ENCODE assay signal across 8 cellular contexts in the genomic region with DNA sequence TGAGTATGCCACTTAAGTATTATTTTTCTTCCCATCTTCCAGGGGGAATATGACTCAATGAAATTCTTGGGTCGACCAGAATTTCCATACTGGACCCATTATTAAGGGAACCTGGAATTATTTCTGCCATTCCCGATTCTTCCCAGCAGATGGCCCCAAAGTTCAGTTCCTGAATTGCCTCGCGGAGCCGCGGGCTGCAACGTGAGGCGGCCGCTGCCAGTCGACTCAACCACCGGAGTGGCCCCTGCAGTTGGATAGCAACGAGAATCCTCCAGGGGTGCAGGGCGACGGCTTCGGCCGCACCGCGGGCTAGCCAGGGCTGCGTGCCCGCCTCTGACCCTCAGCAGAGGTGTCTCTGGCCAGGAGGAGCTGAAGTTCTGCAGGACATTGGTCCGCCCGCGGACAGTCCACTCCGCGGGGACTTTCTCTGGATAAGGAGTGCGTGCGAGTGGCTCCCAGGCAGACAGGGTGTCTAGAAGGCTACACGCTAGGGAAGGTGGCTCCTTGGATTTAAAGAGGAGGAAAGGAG. TPM values are rescaled to one million over a fixed set of nuclear protein-coding genes. Genes with fewer than 3 reads are reported as not detected.
DNase-seq lines count a peak whose midpoint lies in the region; ATAC-seq, FAIRE-seq and TF ChIP-seq lines count a peak whose summit lies in the region.

No MANE protein-coding gene starts in this region.

- intact Hi-C loops in left ventricle myocardium superior (cut with micrococcal nuclease) (loop anchor here (5.0 to 10.0 kb wide), 2 partner anchors 32 to 210 kb away; no protein-coding TSS in a partner anchor), posterior cingulate gyrus (cut with DNase I) (loop anchor here (1.0 to 5.0 kb wide), 3 partner anchors 32 to 257 kb away; no protein-coding TSS in a partner anchor)

- peak overlapping the region; percentile 63 for H3K27ac Mint-ChIP-seq in T-helper 1 cell treated with Interleukin-12 subunit alpha and Interleukin-12 subunit beta and Interleukin-4 antibody, amounts not matched to agents 30 μg/mL and 1 μg/mL, for 36 hours

- H3K27ac ChIP-seq in A549, result peak overlapping the region in 1 of 2 experiments; percentile 77; a peak in 4 of 6 replicates
- no peak overlapping the region for H3K27ac ChIP-seq in upper lobe of left lung

- H3K9me3 ChIP-seq in A549, result no peaks in the 10 kb centered on the region; the same call in 2 of the 3 replicates
- H3K9me3 ChIP-seq in upper lobe of left lung, result no peaks in the 10 kb centered on the region

- H3K4me3 Mint-ChIP-seq in T-helper 1 cell treated with Interleukin-12 subunit alpha and Interleukin-12 subunit beta and Interleukin-4 antibody, amounts not matched to agents 30 μg/mL and 1 μg/mL, for 36 hours, result peak overlapping the region; percentile 89

- TF ChIP-seq EP300 in A549 (IDR thresholded peaks at IDR 0.05) (no peak), upper lobe of left lung (IDR thresholded peaks at IDR 0.05) (no peak)

- no peaks in the 10 kb centered on the region for H3K36me3 ChIP-seq in upper lobe of left lung

- peaks cover 0 to 6% (median 2%) of the 10 kb centered on the region in 4 donors for H3K27me3 ChIP-seq in upper lobe of left lung

- peak; percentile 75 to 83 for TF ChIP-seq RAD21 in A549 (conservative IDR thresholded peaks at IDR 0.05 in 1 of 2, IDR thresholded peaks at IDR 0.05 in 1 of 2)

- H3K4me1 Mint-ChIP-seq in T-helper 1 cell treated with Interleukin-12 subunit alpha and Interleukin-12 subunit beta and Interleukin-4 antibody, amounts not matched to agents 30 μg/mL and 1 μg/mL, for 36 hours (ENCODE audit: low read depth), result peaks cover 40% of the 10 kb centered on the region

- H3K4me3 ChIP-seq in A549, result peak overlapping the region; percentile 52
- peak overlapping the region; percentile 38 to 60 (median 52) for H3K4me3 ChIP-seq in upper lobe of left lung

- DNase-seq in A549 (ENCODE audit: low read depth in 1 of 2, low spot score in 1 of 2), result peak; percentile 61 to 75
- peak; percentile 83 for DNase-seq in NAMALWA (ENCODE audit: low spot score)
- peak; percentile 80 for DNase-seq in amniotic stem cell (lab: John Stamatoyannopoulos, UW)
- peak; percentile 83 for DNase-seq in left ventricle myocardium superior
- peak; percentile 57 to 95 (median 82) for DNase-seq in posterior cingulate gyrus
- DNase-seq in upper lobe of left lung, result peak; percentile 86 to 92

- TF ChIP-seq CTCF in A549 (IDR thresholded peaks at IDR 0.05) (peak; percentile 80), upper lobe of left lung (IDR thresholded peaks at IDR 0.05) (peak; percentile 72 to 88 (median 84))

- 4% methylated on average over 11 of the region's 28 CpGs for WGBS in A549 (ENCODE audit: missing lambda C conversion rate)
- 1 to 2% methylated on average over 24 to 28 of the region's 28 CpGs for WGBS in upper lobe of left lung, 2 donors

- POLR2A ChIA-PET in A549 (lab: Yijun Ruan, JAX), result no interaction called here

- H3K4me1 ChIP-seq in A549 (no peaks in the 10 kb centered on the region), upper lobe of left lung (peaks cover 3 to 11% (median 9%) of the 10 kb centered on the region in 4 donors)

- H3K36me3 Mint-ChIP-seq in T-helper 1 cell treated with Interleukin-12 subunit alpha and Interleukin-12 subunit beta and Interleukin-4 antibody, amounts not matched to agents 30 μg/mL and 1 μg/mL, for 36 hours (ENCODE audit: low read depth), result peaks cover 7% of the 10 kb centered on the region

- ATAC-seq in A549 (peak; percentile 96), GM18511 (IDR thresholded peaks at IDR 0.05; ENCODE audit: unreplicated experiment) (peak; percentile 19), left ventricle myocardium superior (peak; percentile 97), upper lobe of left lung (ENCODE audit: low FRiP score in 2 of 2) (peak; percentile 91 to 96)

- no peak for FAIRE-seq in A549 (lab: Jason Lieb, UNC)

- peaks cover 43% of the 10 kb centered on the region for H3K27me3 Mint-ChIP-seq in T-helper 1 cell treated with Interleukin-12 subunit alpha and Interleukin-12 subunit beta and Interleukin-4 antibody, amounts not matched to agents 30 μg/mL and 1 μg/mL, for 36 hours (ENCODE audit: low read depth)

- H3K4me2 ChIP-seq in A549, result peak overlapping the region; percentile 94

- H3K9me3 Mint-ChIP-seq in T-helper 1 cell treated with Interleukin-12 subunit alpha and Interleukin-12 subunit beta and Interleukin-4 antibody, amounts not matched to agents 30 μg/mL and 1 μg/mL, for 36 hours, result no peaks in the 10 kb centered on the region

- TF ChIP-seq POLR2A in A549 (IDR thresholded peaks at IDR 0.05; ENCODE audit: low read length) (no peak), upper lobe of left lung (IDR thresholded peaks at IDR 0.05) (no peak)

- CTCF ChIA-PET in A549 (lab: Yijun Ruan, JAX), result interaction anchor here (0.6 to 4.3 kb wide), 16 partner anchors 9 to 509 kb away, joined by 3 to 57 read pairs (median 4); a partner anchor contains a TSS

TF ChIP-seq in A549, 52 proteins besides CTCF, POLR2A, EP300 and RAD21:
- TF ChIP-seq CBX2 (IDR thresholded peaks at IDR 0.05; ENCODE audit: borderline replicate concordance, low read depth) (no peak), ESRRA (IDR thresholded peaks at IDR 0.05; ENCODE audit: borderline replicate concordance, low read length) (no peak), SMC3 (IDR thresholded peaks at IDR 0.05) (peak; percentile 83), NPAS2 (CRISPR knock-in tag; IDR thresholded peaks at IDR 0.05; ENCODE audit: borderline replicate concordance) (no peak), EHMT2 (IDR thresholded peaks at IDR 0.05; ENCODE audit: low read depth) (no peak), TFCP2L1 (CRISPR knock-in tag; IDR thresholded peaks at IDR 0.05) (no peak), FOSB (CRISPR knock-in tag; IDR thresholded peaks at IDR 0.05) (no peak), CHD4 (IDR thresholded peaks at IDR 0.05; ENCODE audit: borderline replicate concordance) (no peak), ZSCAN20 (CRISPR knock-in tag; IDR thresholded peaks at IDR 0.05) (no peak), BHLHE40 (IDR thresholded peaks at IDR 0.05; ENCODE audit: low read depth, low read length) (no peak), MAZ (IDR thresholded peaks at IDR 0.05; ENCODE audit: borderline replicate concordance, low read depth, low read length) (no peak), TP53 (CRISPR knock-in tag; IDR thresholded peaks at IDR 0.05) (no peak)
- TF ChIP-seq, protein P1, sequence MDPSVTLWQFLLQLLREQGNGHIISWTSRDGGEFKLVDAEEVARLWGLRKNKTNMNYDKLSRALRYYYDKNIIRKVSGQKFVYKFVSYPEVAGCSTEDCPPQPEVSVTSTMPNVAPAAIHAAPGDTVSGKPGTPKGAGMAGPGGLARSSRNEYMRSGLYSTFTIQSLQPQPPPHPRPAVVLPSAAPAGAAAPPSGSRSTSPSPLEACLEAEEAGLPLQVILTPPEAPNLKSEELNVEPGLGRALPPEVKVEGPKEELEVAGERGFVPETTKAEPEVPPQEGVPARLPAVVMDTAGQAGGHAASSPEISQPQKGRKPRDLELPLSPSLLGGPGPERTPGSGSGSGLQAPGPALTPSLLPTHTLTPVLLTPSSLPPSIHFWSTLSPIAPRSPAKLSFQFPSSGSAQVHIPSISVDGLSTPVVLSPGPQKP (IDR thresholded peaks at IDR 0.05; ENCODE audit: low read depth, low read length), result no peak
- TF ChIP-seq, protein P2, sequence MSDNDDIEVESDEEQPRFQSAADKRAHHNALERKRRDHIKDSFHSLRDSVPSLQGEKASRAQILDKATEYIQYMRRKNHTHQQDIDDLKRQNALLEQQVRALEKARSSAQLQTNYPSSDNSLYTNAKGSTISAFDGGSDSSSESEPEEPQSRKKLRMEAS (IDR thresholded peaks at IDR 0.05), result peak; percentile 63

RNA-seq across cellular contexts. Expression of a gene that starts 0.6 kb away (rescaled TPM):
- polyA plus RNA-seq in A549 (2011; rRNA removed) (not detected in 2 replicates), A549 (2017; fragmentation: RNase III; extraction: RNeasy Plus Mini Kit Qiagen cat#74134 plus additional on column Dnase treatment) (not detected in 3 replicates)
- polyA plus RNA-seq in A549 (2012; cell fraction: cytosol; rRNA removed), result not detected in 2 replicates
- not detected in 2 replicates for polyA plus RNA-seq in A549 (2012; cell fraction: nucleus; rRNA removed)
- not detected in 2 replicates for polyA minus RNA-seq in A549 (2011; rRNA and poly(A)+ RNA removed)
- total RNA-seq in left ventricle myocardium superior (not detected), upper lobe of left lung (1 to 10 TPM in 1 of 6 donors, not detected in 5; 1.4 TPM)

RNA-seq across cellular contexts. Expression of a gene that starts 13.3 kb away (rescaled TPM):
- polyA plus RNA-seq in A549 (2011; rRNA removed), result 5.7 and 7.0 TPM in 2 replicates
- polyA plus RNA-seq in A549 (2012; cell fraction: cytosol; rRNA removed), result 2.2 and 2.5 TPM in 2 replicates
- polyA plus RNA-seq in A549 (2012; cell fraction: nucleus; rRNA removed), result 1.6 and 3.0 TPM in 2 replicates
- 5.6 to 5.8 TPM (median 5.8 TPM) in 3 replicates for polyA plus RNA-seq in A549 (2017; fragmentation: RNase III; extraction: RNeasy Plus Mini Kit Qiagen cat#74134 plus additional on column Dnase treatment)
- polyA minus RNA-seq in A549 (2011; rRNA and poly(A)+ RNA removed), result 26.2 and 35.3 TPM in 2 replicates
- total RNA-seq in left ventricle myocardium superior, result 3.7 TPM
- total RNA-seq in upper lobe of left lung, result 10 to 100 TPM in 2 of 6 donors, 1 to 10 TPM in 4; 5.7 to 31.7 (median 7.5) TPM

Comparison
In these comparisons a context has a peak if more than half of its experiments do, and no peak if none do; other contexts are left out.
1. ATAC-seq: peak in every context shown above with its lines; median percentile 97 in left ventricle myocardium superior; 96 in A549; 94 in upper lobe of left lung; 19 in GM18511.